1 cellular context compared by ENCODE assay signal in the genomic region with DNA sequence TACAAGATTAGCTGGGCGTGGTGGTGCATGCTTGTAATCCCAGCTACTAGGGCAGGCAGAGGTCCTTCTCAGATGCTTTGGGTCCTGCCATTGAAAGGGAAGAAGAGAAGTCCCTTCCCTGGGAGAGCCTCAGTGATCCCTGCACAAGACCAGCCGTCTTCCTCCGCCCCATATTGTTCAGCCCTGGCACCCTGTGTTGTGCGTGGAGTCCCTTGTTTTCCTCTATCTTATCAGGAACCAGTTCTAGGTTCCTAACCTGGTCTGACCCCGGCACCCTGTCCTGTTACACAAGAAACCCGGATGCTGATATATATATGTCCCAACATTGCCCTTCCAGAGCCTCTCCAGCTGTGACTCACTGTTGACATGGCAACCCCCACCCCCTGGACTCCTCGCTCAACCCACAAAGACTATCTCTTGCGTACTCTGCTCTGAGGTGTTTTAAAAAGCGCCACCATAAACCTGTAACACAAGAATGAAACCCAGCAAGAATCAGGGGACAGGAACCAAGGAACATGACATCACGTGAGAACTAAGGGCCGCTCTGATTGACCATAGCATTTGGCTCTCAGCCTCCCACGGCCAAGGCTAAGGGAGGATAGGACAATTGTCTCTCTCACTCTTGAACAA.
A peak's percentile ranks its signal among the peaks of the same experiment; 100 is the strongest.
TF ChIP-seq lines count a peak whose summit lies in the region.

No MANE protein-coding gene starts in this region.

TF ChIP-seq in GM12878, 131 proteins besides CTCF, POLR2A, EP300 and RAD21 (continues in another document):
- peak; percentile 73; the same call in 1 of the 2 replicates for TF ChIP-seq BMI1 (IDR thresholded peaks at IDR 0.05; ENCODE audit: borderline replicate concordance)
- TF ChIP-seq, protein P1, sequence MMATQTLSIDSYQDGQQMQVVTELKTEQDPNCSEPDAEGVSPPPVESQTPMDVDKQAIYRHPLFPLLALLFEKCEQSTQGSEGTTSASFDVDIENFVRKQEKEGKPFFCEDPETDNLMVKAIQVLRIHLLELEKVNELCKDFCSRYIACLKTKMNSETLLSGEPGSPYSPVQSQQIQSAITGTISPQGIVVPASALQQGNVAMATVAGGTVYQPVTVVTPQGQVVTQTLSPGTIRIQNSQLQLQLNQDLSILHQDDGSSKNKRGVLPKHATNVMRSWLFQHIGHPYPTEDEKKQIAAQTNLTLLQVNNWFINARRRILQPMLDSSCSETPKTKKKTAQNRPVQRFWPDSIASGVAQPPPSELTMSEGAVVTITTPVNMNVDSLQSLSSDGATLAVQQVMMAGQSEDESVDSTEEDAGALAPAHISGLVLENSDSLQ (IDR thresholded peaks at IDR 0.05): peak; percentile 33; the same call in 1 of the 2 replicates
- TF ChIP-seq, protein P2, sequence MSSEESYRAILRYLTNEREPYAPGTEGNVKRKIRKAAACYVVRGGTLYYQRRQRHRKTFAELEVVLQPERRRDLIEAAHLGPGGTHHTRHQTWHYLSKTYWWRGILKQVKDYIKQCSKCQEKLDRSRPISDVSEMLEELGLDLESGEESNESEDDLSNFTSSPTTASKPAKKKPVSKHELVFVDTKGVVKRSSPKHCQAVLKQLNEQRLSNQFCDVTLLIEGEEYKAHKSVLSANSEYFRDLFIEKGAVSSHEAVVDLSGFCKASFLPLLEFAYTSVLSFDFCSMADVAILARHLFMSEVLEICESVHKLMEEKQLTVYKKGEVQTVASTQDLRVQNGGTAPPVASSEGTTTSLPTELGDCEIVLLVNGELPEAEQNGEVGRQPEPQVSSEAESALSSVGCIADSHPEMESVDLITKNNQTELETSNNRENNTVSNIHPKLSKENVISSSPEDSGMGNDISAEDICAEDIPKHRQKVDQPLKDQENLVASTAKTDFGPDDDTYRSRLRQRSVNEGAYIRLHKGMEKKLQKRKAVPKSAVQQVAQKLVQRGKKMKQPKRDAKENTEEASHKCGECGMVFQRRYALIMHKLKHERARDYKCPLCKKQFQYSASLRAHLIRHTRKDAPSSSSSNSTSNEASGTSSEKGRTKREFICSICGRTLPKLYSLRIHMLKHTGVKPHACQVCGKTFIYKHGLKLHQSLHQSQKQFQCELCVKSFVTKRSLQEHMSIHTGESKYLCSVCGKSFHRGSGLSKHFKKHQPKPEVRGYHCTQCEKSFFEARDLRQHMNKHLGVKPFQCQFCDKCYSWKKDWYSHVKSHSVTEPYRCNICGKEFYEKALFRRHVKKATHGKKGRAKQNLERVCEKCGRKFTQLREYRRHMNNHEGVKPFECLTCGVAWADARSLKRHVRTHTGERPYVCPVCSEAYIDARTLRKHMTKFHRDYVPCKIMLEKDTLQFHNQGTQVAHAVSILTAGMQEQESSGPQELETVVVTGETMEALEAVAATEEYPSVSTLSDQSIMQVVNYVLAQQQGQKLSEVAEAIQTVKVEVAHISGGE (CRISPR knock-in tag; IDR thresholded peaks at IDR 0.05): peak; percentile 83
- no peak for TF ChIP-seq TCF7 (IDR thresholded peaks at IDR 0.05; ENCODE audit: borderline replicate concordance)
- TF ChIP-seq SPI1 (IDR thresholded peaks at IDR 0.05; ENCODE audit: borderline replicate concordance, insufficient read depth, low read depth, low read length): peak; percentile 19; the same call in 1 of the 2 replicates
- TF ChIP-seq ESRRA (IDR thresholded peaks at IDR 0.05; ENCODE audit: low read length): no peak
- TF ChIP-seq EED (IDR thresholded peaks at IDR 0.05; ENCODE audit: low read depth): peak; percentile 50; the same call in 1 of the 2 replicates
- 0 out of 2 replicates have a peak, but pooled peaks have one; percentile 53 for TF ChIP-seq PAX5 (IDR thresholded peaks at IDR 0.05; ENCODE audit: borderline replicate concordance, low read depth, low read length)
- TF ChIP-seq ZNF207 (IDR thresholded peaks at IDR 0.05; ENCODE audit: borderline replicate concordance): no peak
- peak; percentile 36; the same call in 2 of the 3 replicates for TF ChIP-seq POU2F2 (IDR thresholded peaks at IDR 0.05; ENCODE audit: borderline replicate concordance, low read depth, low read length)
- no peak for TF ChIP-seq MTA2 (IDR thresholded peaks at IDR 0.05; ENCODE audit: low read depth)
- TF ChIP-seq, protein P3, sequence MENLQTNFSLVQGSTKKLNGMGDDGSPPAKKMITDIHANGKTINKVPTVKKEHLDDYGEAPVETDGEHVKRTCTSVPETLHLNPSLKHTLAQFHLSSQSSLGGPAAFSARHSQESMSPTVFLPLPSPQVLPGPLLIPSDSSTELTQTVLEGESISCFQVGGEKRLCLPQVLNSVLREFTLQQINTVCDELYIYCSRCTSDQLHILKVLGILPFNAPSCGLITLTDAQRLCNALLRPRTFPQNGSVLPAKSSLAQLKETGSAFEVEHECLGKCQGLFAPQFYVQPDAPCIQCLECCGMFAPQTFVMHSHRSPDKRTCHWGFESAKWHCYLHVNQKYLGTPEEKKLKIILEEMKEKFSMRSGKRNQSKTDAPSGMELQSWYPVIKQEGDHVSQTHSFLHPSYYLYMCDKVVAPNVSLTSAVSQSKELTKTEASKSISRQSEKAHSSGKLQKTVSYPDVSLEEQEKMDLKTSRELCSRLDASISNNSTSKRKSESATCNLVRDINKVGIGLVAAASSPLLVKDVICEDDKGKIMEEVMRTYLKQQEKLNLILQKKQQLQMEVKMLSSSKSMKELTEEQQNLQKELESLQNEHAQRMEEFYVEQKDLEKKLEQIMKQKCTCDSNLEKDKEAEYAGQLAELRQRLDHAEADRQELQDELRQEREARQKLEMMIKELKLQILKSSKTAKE (IDR thresholded peaks at IDR 0.05; ENCODE audit: low read depth, poor library complexity, severe bottlenecking): peak; percentile 13
- peak; percentile 56 for TF ChIP-seq TAF1 (IDR thresholded peaks at IDR 0.05; ENCODE audit: borderline replicate concordance, low read depth, low read length)
- peak; percentile 77 for TF ChIP-seq RAD51 (IDR thresholded peaks at IDR 0.05)
- TF ChIP-seq, protein P4, sequence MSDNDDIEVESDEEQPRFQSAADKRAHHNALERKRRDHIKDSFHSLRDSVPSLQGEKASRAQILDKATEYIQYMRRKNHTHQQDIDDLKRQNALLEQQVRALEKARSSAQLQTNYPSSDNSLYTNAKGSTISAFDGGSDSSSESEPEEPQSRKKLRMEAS (IDR thresholded peaks at IDR 0.05; ENCODE audit: low read depth, low read length): 0 out of 2 replicates have a peak, but pooled peaks have one; percentile 27
- 0 out of 2 replicates have a peak, but pooled peaks have one; percentile 36 for TF ChIP-seq SIN3A (IDR thresholded peaks at IDR 0.05; ENCODE audit: low read depth, low read length)
- TF ChIP-seq IKZF2 (IDR thresholded peaks at IDR 0.05): peak in 1 of 2 experiments; percentile 24; a peak in 2 of 4 replicates
- TF ChIP-seq RUNX3 (IDR thresholded peaks at IDR 0.05; ENCODE audit: low read length): no peak
- no peak for TF ChIP-seq HDAC2 (IDR thresholded peaks at IDR 0.05)
- no peak for TF ChIP-seq MYB (IDR thresholded peaks at IDR 0.05; ENCODE audit: borderline replicate concordance, low read depth, low read length)
- TF ChIP-seq JUNB (IDR thresholded peaks at IDR 0.05): no peak
- TF ChIP-seq NBN (IDR thresholded peaks at IDR 0.05): 0 out of 2 replicates have a peak, but pooled peaks have one; percentile 19
- TF ChIP-seq, protein P5, sequence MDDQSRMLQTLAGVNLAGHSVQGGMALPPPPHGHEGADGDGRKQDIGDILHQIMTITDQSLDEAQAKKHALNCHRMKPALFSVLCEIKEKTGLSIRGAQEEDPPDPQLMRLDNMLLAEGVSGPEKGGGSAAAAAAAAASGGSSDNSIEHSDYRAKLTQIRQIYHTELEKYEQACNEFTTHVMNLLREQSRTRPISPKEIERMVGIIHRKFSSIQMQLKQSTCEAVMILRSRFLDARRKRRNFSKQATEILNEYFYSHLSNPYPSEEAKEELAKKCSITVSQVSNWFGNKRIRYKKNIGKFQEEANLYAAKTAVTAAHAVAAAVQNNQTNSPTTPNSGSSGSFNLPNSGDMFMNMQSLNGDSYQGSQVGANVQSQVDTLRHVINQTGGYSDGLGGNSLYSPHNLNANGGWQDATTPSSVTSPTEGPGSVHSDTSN (IDR thresholded peaks at IDR 0.05; ENCODE audit: insufficient replicate concordance, low read depth, low read length): peak; percentile 31
- TF ChIP-seq, protein P6, sequence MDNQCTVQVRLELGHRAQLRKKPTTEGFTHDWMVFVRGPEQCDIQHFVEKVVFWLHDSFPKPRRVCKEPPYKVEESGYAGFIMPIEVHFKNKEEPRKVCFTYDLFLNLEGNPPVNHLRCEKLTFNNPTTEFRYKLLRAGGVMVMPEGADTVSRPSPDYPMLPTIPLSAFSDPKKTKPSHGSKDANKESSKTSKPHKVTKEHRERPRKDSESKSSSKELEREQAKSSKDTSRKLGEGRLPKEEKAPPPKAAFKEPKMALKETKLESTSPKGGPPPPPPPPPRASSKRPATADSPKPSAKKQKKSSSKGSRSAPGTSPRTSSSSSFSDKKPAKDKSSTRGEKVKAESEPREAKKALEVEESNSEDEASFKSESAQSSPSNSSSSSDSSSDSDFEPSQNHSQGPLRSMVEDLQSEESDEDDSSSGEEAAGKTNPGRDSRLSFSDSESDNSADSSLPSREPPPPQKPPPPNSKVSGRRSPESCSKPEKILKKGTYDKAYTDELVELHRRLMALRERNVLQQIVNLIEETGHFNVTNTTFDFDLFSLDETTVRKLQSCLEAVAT (IDR thresholded peaks at IDR 0.05): peak; percentile 53; the same call in 1 of the 2 replicates
- peak; percentile 78 for TF ChIP-seq ATF7 (IDR thresholded peaks at IDR 0.05; ENCODE audit: low read depth)
- no peak for TF ChIP-seq ETV6 (conservative IDR thresholded peaks at IDR 0.05 in 1 of 2, IDR thresholded peaks at IDR 0.05 in 1 of 2; ENCODE audit: borderline replicate concordance in 1 of 2, low read depth in 1 of 2)
- TF ChIP-seq, protein P7, sequence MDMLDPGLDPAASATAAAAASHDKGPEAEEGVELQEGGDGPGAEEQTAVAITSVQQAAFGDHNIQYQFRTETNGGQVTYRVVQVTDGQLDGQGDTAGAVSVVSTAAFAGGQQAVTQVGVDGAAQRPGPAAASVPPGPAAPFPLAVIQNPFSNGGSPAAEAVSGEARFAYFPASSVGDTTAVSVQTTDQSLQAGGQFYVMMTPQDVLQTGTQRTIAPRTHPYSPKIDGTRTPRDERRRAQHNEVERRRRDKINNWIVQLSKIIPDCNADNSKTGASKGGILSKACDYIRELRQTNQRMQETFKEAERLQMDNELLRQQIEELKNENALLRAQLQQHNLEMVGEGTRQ (IDR thresholded peaks at IDR 0.05; ENCODE audit: borderline replicate concordance, low read depth, low read length): peak; percentile 33; the same call in 1 of the 2 replicates
- no peak; the same call in 1 of the 2 replicates for TF ChIP-seq CHD2 (IDR thresholded peaks at IDR 0.05; ENCODE audit: borderline replicate concordance, low read depth, low read length)
- no peak for TF ChIP-seq BACH1 (IDR thresholded peaks at IDR 0.05; ENCODE audit: borderline replicate concordance)
- no peak for TF ChIP-seq SP1 (IDR thresholded peaks at IDR 0.05; ENCODE audit: low read depth, low read length)
- no peak for TF ChIP-seq CBX5 (IDR thresholded peaks at IDR 0.05; ENCODE audit: low read depth)
- TF ChIP-seq IKZF1 (conservative IDR thresholded peaks at IDR 0.05): peak; percentile 34
- TF ChIP-seq HDGF (IDR thresholded peaks at IDR 0.05): no peak
- no peak for TF ChIP-seq NR2C2 (IDR thresholded peaks at IDR 0.05; ENCODE audit: borderline replicate concordance, control insufficient read depth, insufficient read length, low read depth)
- peak; percentile 85 to 87 for TF ChIP-seq BHLHE40 (IDR thresholded peaks at IDR 0.05; ENCODE audit: borderline replicate concordance in 1 of 2, low read depth in 2 of 2, low read length in 1 of 2)
- TF ChIP-seq MEF2B (IDR thresholded peaks at IDR 0.05; ENCODE audit: partially characterized antibody, poor library complexity, severe bottlenecking): peak; percentile 41
- TF ChIP-seq RB1 (IDR thresholded peaks at IDR 0.05; ENCODE audit: borderline replicate concordance): 0 out of 2 replicates have a peak, but pooled peaks have one; percentile 19
- TF ChIP-seq ZZZ3 (IDR thresholded peaks at IDR 0.05; ENCODE audit: control insufficient read depth, insufficient read length, low read depth): no peak
- TF ChIP-seq SUZ12 (IDR thresholded peaks at IDR 0.05; ENCODE audit: unreplicated experiment): no peak
- TF ChIP-seq, protein P8, sequence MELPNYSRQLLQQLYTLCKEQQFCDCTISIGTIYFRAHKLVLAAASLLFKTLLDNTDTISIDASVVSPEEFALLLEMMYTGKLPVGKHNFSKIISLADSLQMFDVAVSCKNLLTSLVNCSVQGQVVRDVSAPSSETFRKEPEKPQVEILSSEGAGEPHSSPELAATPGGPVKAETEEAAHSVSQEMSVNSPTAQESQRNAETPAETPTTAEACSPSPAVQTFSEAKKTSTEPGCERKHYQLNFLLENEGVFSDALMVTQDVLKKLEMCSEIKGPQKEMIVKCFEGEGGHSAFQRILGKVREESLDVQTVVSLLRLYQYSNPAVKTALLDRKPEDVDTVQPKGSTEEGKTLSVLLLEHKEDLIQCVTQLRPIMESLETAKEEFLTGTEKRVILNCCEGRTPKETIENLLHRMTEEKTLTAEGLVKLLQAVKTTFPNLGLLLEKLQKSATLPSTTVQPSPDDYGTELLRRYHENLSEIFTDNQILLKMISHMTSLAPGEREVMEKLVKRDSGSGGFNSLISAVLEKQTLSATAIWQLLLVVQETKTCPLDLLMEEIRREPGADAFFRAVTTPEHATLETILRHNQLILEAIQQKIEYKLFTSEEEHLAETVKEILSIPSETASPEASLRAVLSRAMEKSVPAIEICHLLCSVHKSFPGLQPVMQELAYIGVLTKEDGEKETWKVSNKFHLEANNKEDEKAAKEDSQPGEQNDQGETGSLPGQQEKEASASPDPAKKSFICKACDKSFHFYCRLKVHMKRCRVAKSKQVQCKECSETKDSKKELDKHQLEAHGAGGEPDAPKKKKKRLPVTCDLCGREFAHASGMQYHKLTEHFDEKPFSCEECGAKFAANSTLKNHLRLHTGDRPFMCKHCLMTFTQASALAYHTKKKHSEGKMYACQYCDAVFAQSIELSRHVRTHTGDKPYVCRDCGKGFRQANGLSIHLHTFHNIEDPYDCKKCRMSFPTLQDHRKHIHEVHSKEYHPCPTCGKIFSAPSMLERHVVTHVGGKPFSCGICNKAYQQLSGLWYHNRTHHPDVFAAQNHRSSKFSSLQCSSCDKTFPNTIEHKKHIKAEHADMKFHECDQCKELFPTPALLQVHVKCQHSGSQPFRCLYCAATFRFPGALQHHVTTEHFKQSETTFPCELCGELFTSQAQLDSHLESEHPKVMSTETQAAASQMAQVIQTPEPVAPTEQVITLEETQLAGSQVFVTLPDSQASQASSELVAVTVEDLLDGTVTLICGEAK (IDR thresholded peaks at IDR 0.05; ENCODE audit: borderline replicate concordance): peak; percentile 62; the same call in 1 of the 2 replicates
- 0 out of 2 replicates have a peak, but pooled peaks have one; percentile 26 for TF ChIP-seq ZBED1 (IDR thresholded peaks at IDR 0.05; ENCODE audit: borderline replicate concordance)
